13 cellular contexts compared by ENCODE assay signal in genomic region chr11:123033895-123034294, GRCh38. TPM values are rescaled to one million over a fixed set of nuclear protein-coding genes. Genes with fewer than 3 reads are reported as not detected.
A peak's percentile ranks its signal among the peaks of the same experiment; 100 is the strongest.
DNase-seq lines count a peak whose midpoint lies in the region; FAIRE-seq and TF ChIP-seq lines count a peak whose summit lies in the region.
"Had no signal": no experiment of that assay in that cellular context is flagged by ENCODE, and none has a peak within 500 bp of the region (broad histone marks: within the 10 kb centered on the region; RNA-seq: fewer than 3 reads in every experiment).

No MANE protein-coding gene starts in this region.

- CTCF ChIA-PET in RWPE1 (lab: Yijun Ruan, JAX) = interaction anchor here (0.6 to 1.1 kb wide), 2 partner anchors 14 to 170 kb away, joined by 4 to 5 read pairs; no protein-coding TSS in a partner anchor

- POLR2A ChIA-PET in RWPE1 (lab: Yijun Ruan, JAX; ENCODE audit: low non-redundant PET) = no interaction called here

- no peaks in the 10 kb centered on the region for H3K79me2 ChIP-seq in Loucy (ENCODE audit: insufficient read depth, low read length)

- no peak overlapping the region for H3K4me3 ChIP-seq in left ventricle myocardium inferior
- no peak overlapping the region for H3K4me3 ChIP-seq in right atrium auricular region
- no peak overlapping the region for H3K4me3 ChIP-seq in Loucy (ENCODE audit: low read length, poor library complexity, severe bottlenecking)
- H3K4me3 ChIP-seq: transverse colon had no signal

- TF ChIP-seq CTCF in left ventricle myocardium inferior (IDR thresholded peaks at IDR 0.05; ENCODE audit: borderline replicate concordance) = peak; percentile 32
- peak in 1 of 2 donors; percentile 31 for TF ChIP-seq CTCF in right atrium auricular region (IDR thresholded peaks at IDR 0.05)
- peak; percentile 39; the same call in 1 of the 2 replicates for TF ChIP-seq CTCF in Loucy (conservative IDR thresholded peaks at IDR 0.05; ENCODE audit: low read length)
- TF ChIP-seq CTCF in RWPE1 (conservative IDR thresholded peaks at IDR 0.05; ENCODE audit: low read depth) = no peak

- H3K9ac ChIP-seq in Loucy (ENCODE audit: low read depth, low read length, poor library complexity, severe bottlenecking) = no peak overlapping the region

- H3K9me3 ChIP-seq in left ventricle myocardium inferior (replicated peaks) (no peaks in the 10 kb centered on the region), right atrium auricular region (no peaks in the 10 kb centered on the region), Loucy (ENCODE audit: insufficient read depth, low read depth, low read length) (no peaks in the 10 kb centered on the region)
- H3K9me3 ChIP-seq: transverse colon had no signal

- H3K9me2 ChIP-seq in Loucy (replicated peaks; ENCODE audit: low read depth, low read length) = no peaks in the 10 kb centered on the region

- H3K4me1 ChIP-seq in left ventricle myocardium inferior (no peaks in the 10 kb centered on the region), right atrium auricular region (no peaks in the 10 kb centered on the region), Loucy (ENCODE audit: insufficient read depth, low read length, poor library complexity, severe bottlenecking) (peaks cover 7% of the 10 kb centered on the region)
- H3K4me1 ChIP-seq: transverse colon had no signal

- H3K36me3 ChIP-seq in left ventricle myocardium inferior (no peaks in the 10 kb centered on the region), right atrium auricular region (no peaks in the 10 kb centered on the region), Loucy (ENCODE audit: insufficient read depth, low read length) (no peaks in the 10 kb centered on the region)
- H3K36me3 ChIP-seq: transverse colon had no signal

- intact Hi-C loops in left ventricle myocardium inferior (cut with micrococcal nuclease) = no loop called here

- peak overlapping the region; percentile 68 for H2AFZ ChIP-seq in Loucy (ENCODE audit: low read length)

- H3K27me3 ChIP-seq in left ventricle myocardium inferior (ENCODE audit: low read depth) = no peaks in the 10 kb centered on the region
- no peaks in the 10 kb centered on the region for H3K27me3 ChIP-seq in right atrium auricular region
- no peaks in the 10 kb centered on the region for H3K27me3 ChIP-seq in Loucy (ENCODE audit: insufficient read depth, low read length, poor library complexity, severe bottlenecking)
- H3K27me3 ChIP-seq: transverse colon had no signal

- FAIRE-seq in GM19239 (lab: Jason Lieb, UNC) = no peak

- DNase-seq in left ventricle myocardium inferior (no peak), right atrium auricular region (ENCODE audit: low spot score) (no peak), dermis microvascular lymphatic vessel endothelial cell (ENCODE audit: low read depth in 2 of 2) (peak; percentile 1 to 41), RWPE1 (ENCODE audit: low spot score) (no peak), NOMO-1 treated with dmso at 0.1 percent for 144 hours (lab: John Stamatoyannopoulos, UW; ENCODE audit: unreplicated experiment) (no peak), GM19239 (ENCODE audit: insufficient read length, low spot score) (no peak)
- DNase-seq in activated naive CD4-positive, alpha-beta T cell treated with anti-CD3 and anti-CD28 coated beads, Interleukin-2, amount 50 U/mL, for 16 hours = no peak
- DNase-seq: CD8-positive, alpha-beta T cell; NCI-H1436; T-helper 2 cell; transverse colon had no signal

- no peaks in the 10 kb centered on the region for H4K20me1 ChIP-seq in Loucy (ENCODE audit: insufficient read depth, low read length, poor library complexity, severe bottlenecking)

- H3K27ac ChIP-seq in left ventricle myocardium inferior (replicated peaks) = no peak overlapping the region
- no peak overlapping the region for H3K27ac ChIP-seq in right atrium auricular region
- H3K27ac ChIP-seq in RWPE1 = no peak overlapping the region
- H3K27ac ChIP-seq: transverse colon had no signal

- H3K4me2 ChIP-seq in Loucy (ENCODE audit: low read depth, low read length, poor library complexity, severe bottlenecking) = no peak overlapping the region

- H3F3A ChIP-seq in Loucy (ENCODE audit: low read depth) = no peaks in the 10 kb centered on the region

RNA-seq across cellular contexts. Expression of gene HSPA8, which starts 28.0 kb away (rescaled TPM):
- total RNA-seq in left ventricle myocardium inferior (1,405 TPM), right atrium auricular region (100 to 1,000 TPM; 672 to 817 TPM), dermis microvascular lymphatic vessel endothelial cell (2,469 and 3,052 TPM in 2 replicates)

RNA-seq across cellular contexts. Expression of gene BSX, which starts 52.3 kb away (rescaled TPM):
- not detected for total RNA-seq in left ventricle myocardium inferior
- total RNA-seq in right atrium auricular region = not detected
- not detected in 2 replicates for total RNA-seq in dermis microvascular lymphatic vessel endothelial cell
- total RNA-seq: CD8-positive, alpha-beta T cell; myocyte; transverse colon had no signal

Comparison
In these comparisons a context has a peak if more than half of its experiments do, and no peak if none do; other contexts are left out.
1. DNase-seq: peak in dermis microvascular lymphatic vessel endothelial cell (2 of 2); none in left ventricle myocardium inferior (single experiment), right atrium auricular region (single experiment), RWPE1 (single experiment), NOMO-1 treated with dmso at 0.1 percent for 144 hours (single experiment), GM19239 (single experiment) and activated naive CD4-positive, alpha-beta T cell treated with anti-CD3 and anti-CD28 coated beads, Interleukin-2, amount 50 U/mL, for 16 hours (single experiment).